ENCODE assay signal across 18 cellular contexts in genomic region chr6:49284134-49284533, GRCh38.
"Had no signal": no experiment of that assay in that cellular context is flagged by ENCODE, and none has a peak within 500 bp of the region (broad histone marks: within the 10 kb centered on the region; RNA-seq: fewer than 3 reads in every experiment).

No MANE protein-coding gene starts in this region.

- H3K4me3 ChIP-seq: esophagus squamous epithelium, gastroesophageal sphincter, spleen, tibial artery, upper lobe of left lung, uterus had no signal

- ATAC-seq: gastroesophageal sphincter; left lobe of liver; naive thymus-derived CD4-positive, alpha-beta T cell; sciatic nerve; stimulated activated memory B cell treated with anti-CD40 and anti-IgM and Interleukin-4, amounts not matched to agents 10 μg/mL and 1 μg/mL and 100 μg/mL, for 72 hours had no signal

- H3K27ac ChIP-seq: esophagus squamous epithelium, gastroesophageal sphincter, spleen, tibial artery, upper lobe of left lung, uterus had no signal

- H3K27me3 ChIP-seq: esophagus squamous epithelium, gastroesophageal sphincter, spleen, tibial artery, upper lobe of left lung, uterus had no signal

- H3K9me3 ChIP-seq: esophagus squamous epithelium, gastroesophageal sphincter, tibial artery, upper lobe of left lung, uterus had no signal

- H3K4me1 ChIP-seq: esophagus squamous epithelium, gastroesophageal sphincter, spleen, tibial artery, upper lobe of left lung, uterus had no signal

- H3K36me3 ChIP-seq: esophagus squamous epithelium, gastroesophageal sphincter, spleen, tibial artery, upper lobe of left lung, uterus had no signal

- DNase-seq: esophagus squamous epithelium; foreskin fibroblast; glutamatergic neuron; islet precursor cell; mammary epithelial cell; naive thymus-derived CD4-positive, alpha-beta T cell; posterior cingulate gyrus; spleen; stimulated activated CD4-positive, alpha-beta T cell treated with anti-CD3 and anti-CD28 coated beads, Interleukin-15, amount 100 ng/mL, for 24 hours; stimulated activated CD4-positive, alpha-beta T cell treated with anti-CD3 and anti-CD28 coated beads, Interleukin-1b, Interleukin-23, amount 100 ng/mL, for 48 hours; stimulated activated CD4-positive, alpha-beta T cell treated with anti-CD3 and anti-CD28 coated beads, Interleukin-4, amount 100 ng/mL, for 24 hours; tibial artery; upper lobe of left lung; uterus had no signal
